ENCODE assay signal across 12 cellular contexts in genomic region chr9:109421034-109421700, GRCh38.
"Had no signal": no experiment of that assay in that cellular context is flagged by ENCODE, and none has a peak within 500 bp of the region (broad histone marks: within the 10 kb centered on the region; RNA-seq: fewer than 3 reads in every experiment).

No MANE protein-coding gene starts in this region.

- H3K27ac ChIP-seq: body of pancreas, dorsolateral prefrontal cortex, stomach had no signal

- ATAC-seq: activated CD8-positive, alpha-beta memory T cell treated with anti-CD3 and anti-CD28 coated beads, Interleukin-2, amount 10 ng/mL, durations not matched to agents 7 days and 5 days; body of pancreas; left lobe of liver; natural killer cell had no signal

- DNase-seq: activated CD4-positive, alpha-beta T cell treated with anti-CD3 and anti-CD28 coated beads for 1 hour; activated CD4-positive, alpha-beta T cell treated with anti-CD3 and anti-CD28 coated beads, Interleukin-2, amount 50 U/mL, for 48 hours; activated CD8-positive, alpha-beta memory T cell treated with anti-CD3 and anti-CD28 coated beads, Interleukin-2, amount 10 ng/mL, durations not matched to agents 7 days and 5 days; activated effector memory CD4-positive, alpha-beta T cell treated with Interleukin-2 at 50 U/mL for 16 hours; activated T-cell treated with anti-CD3 and anti-CD28 coated beads, Interleukin-2, amount 50 U/mL, for 24 hours; amniotic stem cell; body of pancreas; natural killer cell; stimulated activated CD4-positive, alpha-beta T cell treated with anti-CD3 and anti-CD28 coated beads, Interleukin-15, amount 100 ng/mL, for 24 hours; stomach had no signal

- H3K4me1 ChIP-seq: body of pancreas, stomach had no signal

- H3K4me3 ChIP-seq: body of pancreas, dorsolateral prefrontal cortex, stomach had no signal

- H3K27me3 ChIP-seq: body of pancreas, stomach had no signal

- H3K9me3 ChIP-seq: body of pancreas, stomach had no signal
